ENCODE assay signal across 27 cellular contexts in genomic region chr3:53534216-53534615, GRCh38. TPM values are rescaled to one million over a fixed set of nuclear protein-coding genes. Genes with fewer than 3 reads are reported as not detected.
"Had no signal": no experiment of that assay in that cellular context is flagged by ENCODE, and none has a peak within 500 bp of the region (broad histone marks: within the 10 kb centered on the region; RNA-seq: fewer than 3 reads in every experiment).

No MANE protein-coding gene starts in this region.

- H3K27me3 ChIP-seq: ascending aorta, brain microvascular endothelial cell, esophagus muscularis mucosa, gastrocnemius medialis had no signal

- H3K27ac ChIP-seq: ascending aorta, brain microvascular endothelial cell, esophagus muscularis mucosa, foreskin keratinocyte, gastrocnemius medialis had no signal

- H3K4me1 ChIP-seq: ascending aorta, esophagus muscularis mucosa, foreskin keratinocyte, gastrocnemius medialis had no signal

- H3K36me3 ChIP-seq: ascending aorta, brain microvascular endothelial cell, esophagus muscularis mucosa, gastrocnemius medialis had no signal

- ATAC-seq: activated naive CD4-positive, alpha-beta T cell treated with anti-CD3 and anti-CD28 coated beads, Interleukin-2, amount 50 U/mL, for 72 hours; activated T-cell treated with anti-CD3 and anti-CD28 coated beads, Interleukin-2, amount 50 U/mL, for 72 hours; effector memory CD8-positive, alpha-beta T cell; foreskin keratinocyte; gastrocnemius medialis; WTC11 had no signal

- H3K9me3 ChIP-seq: ascending aorta, esophagus muscularis mucosa, gastrocnemius medialis had no signal

- H3K4me3 ChIP-seq: ascending aorta, esophagus muscularis mucosa, gastrocnemius medialis had no signal

- DNase-seq: activated CD4-positive, alpha-beta memory T cell treated with anti-CD3 and anti-CD28 coated beads, Interleukin-2, amount 10 ng/mL, durations not matched to agents 7 days and 5 days; activated CD4-positive, alpha-beta T cell treated with anti-CD3 and anti-CD28 coated beads for 1 hour; activated CD4-positive, alpha-beta T cell treated with anti-CD3 and anti-CD28 coated beads for 4 hours; activated CD4-positive, alpha-beta T cell treated with anti-CD3 and anti-CD28 coated beads, Interleukin-2, amount 10 ng/mL, durations not matched to agents 7 days and 5 days; activated CD4-positive, alpha-beta T cell treated with anti-CD3 and anti-CD28 coated beads, Interleukin-2, amount 50 U/mL, for 4 hours; activated CD8-positive, alpha-beta memory T cell treated with anti-CD3 and anti-CD28 coated beads, Interleukin-2, amount 50 U/mL, for 48 hours; activated gamma-delta T cell; activated naive CD4-positive, alpha-beta T cell; activated naive CD4-positive, alpha-beta T cell treated with anti-CD3 and anti-CD28 coated beads, Interleukin-2, amount 10 ng/mL, durations not matched to agents 7 days and 5 days; activated naive CD8-positive, alpha-beta T cell treated with anti-CD3 and anti-CD28 coated beads, Interleukin-2, amount 10 ng/mL, durations not matched to agents 7 days and 5 days; activated T-cell treated with anti-CD3 and anti-CD28 coated beads for 4 hours; activated T-cell treated with anti-CD3 and anti-CD28 coated beads, Interleukin-2, amount 50 U/mL, for 24 hours; activated T-cell treated with anti-CD3 and anti-CD28 coated beads, Interleukin-2, amount 50 U/mL, for 72 hours; brain microvascular endothelial cell; caudate nucleus; cortex of kidney; dermis blood vessel endothelial cell; effector CD4-positive, alpha-beta T cell; effector memory CD8-positive, alpha-beta T cell; erythroblast; foreskin keratinocyte; gastrocnemius medialis; T-helper 2 cell had no signal

RNA-seq across cellular contexts. Expression of gene CACNA1D, which starts 39.8 kb away (rescaled TPM):
- total RNA-seq: activated naive CD8-positive, alpha-beta T cell treated with anti-CD3 and anti-CD28 coated beads, Interleukin-2, amount 10 ng/mL, durations not matched to agents 7 days and 5 days; dermis blood vessel endothelial cell had no signal
- polyA plus RNA-seq: foreskin keratinocyte had no signal
